Comparison of ENCODE assay signal across 24 cellular contexts in the genomic region with DNA sequence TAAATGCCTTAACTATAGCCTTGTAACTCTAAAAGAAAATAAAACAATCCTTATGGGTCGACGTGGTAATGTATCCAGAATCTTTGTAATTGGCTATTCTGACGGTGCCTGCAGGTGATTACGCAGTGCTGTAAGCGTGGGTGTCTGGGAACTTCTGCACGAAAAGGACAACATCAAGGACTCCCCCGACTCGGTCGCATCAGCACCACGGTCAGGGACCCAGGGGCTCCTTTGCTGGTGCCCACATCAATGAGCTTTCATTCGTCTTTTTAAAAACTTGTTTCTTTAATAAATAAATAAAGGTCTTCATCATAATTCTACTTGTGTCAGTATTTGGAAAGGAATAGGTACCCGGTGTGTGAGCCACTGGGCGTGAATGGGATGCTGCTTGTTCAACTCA.
"Had no signal": no experiment of that assay in that cellular context is flagged by ENCODE, and none has a peak within 500 bp of the region (broad histone marks: within the 10 kb centered on the region; RNA-seq: fewer than 3 reads in every experiment).

No MANE protein-coding gene starts in this region.

- FAIRE-seq: kidney had no signal

- H3K4me2 ChIP-seq: hepatocyte had no signal

- H3K9me3 ChIP-seq: gastroesophageal sphincter, heart left ventricle, ovary, psoas muscle, spleen, testis, tibial artery had no signal

- H3K36me3 ChIP-seq: gastroesophageal sphincter, ovary, tibial artery had no signal

- H3K79me2 ChIP-seq: hepatocyte had no signal

- H3K4me1 ChIP-seq: foreskin keratinocyte, gastroesophageal sphincter, heart left ventricle, psoas muscle, spleen, testis, tibial artery had no signal

- H3K4me3 ChIP-seq: gastroesophageal sphincter, heart left ventricle, hepatocyte, lung, ovary, psoas muscle, skin epidermis, spleen, testis, tibial artery had no signal

- H3K27ac ChIP-seq: epithelial cell of prostate, foreskin keratinocyte, gastroesophageal sphincter, heart left ventricle, hepatocyte, ovary, psoas muscle, skin epidermis, spleen, testis, tibial artery had no signal

- DNase-seq: effector CD4-positive, alpha-beta T cell; foreskin keratinocyte; heart left ventricle; kidney; natural killer cell; occipital lobe; ovary; posterior cingulate gyrus; psoas muscle; right cardiac atrium; spleen; stimulated activated CD4-positive, alpha-beta T cell treated with anti-CD3 and anti-CD28 coated beads, Interleukin-4, amount 100 ng/mL, for 4 hours; stimulated activated naive CD8-positive, alpha-beta T cell treated with anti-CD3 and anti-CD28 coated beads, Interleukin-15, Interleukin-2, amounts not matched to agents 100 U/mL and 50 U/mL, for 24 hours; substantia nigra; testis; tibial artery had no signal

- H2AFZ ChIP-seq: hepatocyte had no signal

- ATAC-seq: esophagus mucosa; foreskin keratinocyte; gastroesophageal sphincter; heart left ventricle; left lobe of liver; natural killer cell; psoas muscle; right cardiac atrium; stimulated activated memory B cell treated with anti-CD40 and anti-IgM and Interleukin-4, amounts not matched to agents 10 μg/mL and 1 μg/mL and 100 μg/mL, for 72 hours; stimulated activated naive CD8-positive, alpha-beta T cell treated with anti-CD3 and anti-CD28 coated beads, Interleukin-15, Interleukin-2, amounts not matched to agents 100 U/mL and 50 U/mL, for 24 hours had no signal

- H3K27me3 ChIP-seq: foreskin keratinocyte, hepatocyte, ovary, spleen, testis, tibial artery had no signal
